11 cellular contexts compared by ENCODE assay signal in the genomic region with DNA sequence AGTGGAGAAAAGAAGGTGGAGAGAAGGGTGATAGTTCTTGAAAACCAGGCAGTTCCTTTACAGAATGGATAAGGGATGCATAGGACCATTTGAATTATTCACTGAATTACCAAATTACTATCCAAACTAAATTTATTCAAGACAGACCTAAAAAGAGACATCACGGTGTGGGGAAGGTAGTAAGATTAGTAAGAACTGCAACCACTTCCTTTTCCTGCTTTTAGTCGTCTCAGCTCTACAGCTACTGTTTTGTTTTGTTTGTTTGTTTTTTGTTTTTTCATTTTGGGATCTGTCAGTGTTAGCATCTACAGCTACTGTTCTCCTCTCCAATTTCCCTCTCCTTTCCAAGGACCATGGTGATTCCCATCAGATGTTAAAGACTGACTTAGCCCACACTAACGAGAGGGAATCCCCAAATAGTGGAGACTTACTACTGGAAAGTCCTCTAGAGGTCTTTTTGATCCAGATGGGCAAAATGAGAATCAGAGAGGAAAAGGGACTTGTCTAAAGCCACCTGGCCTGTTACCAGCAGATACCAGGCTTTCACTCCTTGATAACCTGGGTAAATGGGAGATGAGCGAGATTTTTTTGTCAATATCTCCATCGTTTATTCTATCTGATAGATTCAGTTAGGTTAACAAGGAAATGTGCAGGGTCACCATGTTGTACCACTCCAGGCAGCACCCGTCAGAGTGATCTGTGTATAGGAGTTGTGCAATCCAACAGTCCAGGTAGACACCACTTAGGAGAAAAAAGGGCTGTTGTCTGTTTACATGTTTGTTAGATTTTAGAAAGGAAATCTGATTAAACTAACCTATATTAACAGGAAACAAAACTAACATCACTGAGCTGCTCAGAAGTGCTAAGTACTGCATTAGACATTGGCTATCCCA. TPM values are rescaled to one million over a fixed set of nuclear protein-coding genes. Genes with fewer than 3 reads are reported as not detected.
A peak's percentile ranks its signal among the peaks of the same experiment; 100 is the strongest.
DNase-seq lines count a peak whose midpoint lies in the region; ATAC-seq, FAIRE-seq and TF ChIP-seq lines count a peak whose summit lies in the region.
"Had no signal": no experiment of that assay in that cellular context is flagged by ENCODE, and none has a peak within 500 bp of the region (broad histone marks: within the 10 kb centered on the region; RNA-seq: fewer than 3 reads in every experiment).

No MANE protein-coding gene starts in this region.

- no peaks in the 10 kb centered on the region for H3K9me3 Mint-ChIP-seq in IgD-negative memory B cell

- H3K27me3 ChIP-seq in neutrophil = no peaks in the 10 kb centered on the region
- H3K27me3 ChIP-seq in pancreas = no peaks in the 10 kb centered on the region
- H3K27me3 ChIP-seq: thyroid gland had no signal

- peak overlapping the region; percentile 51 to 91 (median 74) for H3K27ac Mint-ChIP-seq in IgD-negative memory B cell

- TF ChIP-seq CTCF in neutrophil (IDR thresholded peaks at IDR 0.05) (no peak), pancreas (IDR thresholded peaks at IDR 0.05) (no peak)

- DNase-seq in activated CD4-positive, CD25-positive, alpha-beta regulatory T cell (lab: John Stamatoyannopoulos, UW) = no peak
- DNase-seq in midbrain (lab: John Stamatoyannopoulos, UW) (no peak), pancreas (no peak), C1 segment of cervical spinal cord (lab: John Stamatoyannopoulos, UW) (no peak)
- DNase-seq: 8988T; activated effector memory CD4-positive, alpha-beta T cell treated with Interleukin-2 at 50 U/mL for 16 hours; thyroid gland had no signal

- FAIRE-seq in pancreas (lab: Jason Lieb, UNC) = no peak

- H3K36me3 Mint-ChIP-seq in IgD-negative memory B cell = peaks cover 13% of the 10 kb centered on the region

- H3K4me1 Mint-ChIP-seq in IgD-negative memory B cell = peaks cover 37 to 55% (median 42%) of the 10 kb centered on the region in 3 donors

- H3K36me3 ChIP-seq in neutrophil (peaks cover 85% of the 10 kb centered on the region), pancreas (no peaks in the 10 kb centered on the region)
- H3K36me3 ChIP-seq: thyroid gland had no signal

- intact Hi-C loops in pancreas (cut with DNase I) = no loop called here

- H3K27ac ChIP-seq in neutrophil (peak overlapping the region; percentile 86), pancreas (no peak overlapping the region)
- H3K27ac ChIP-seq: thyroid gland had no signal

- WGBS in pancreas, 2 donors = 82 to 90% methylated on average over 6 of the region's 6 CpGs

- H3K27me3 Mint-ChIP-seq in IgD-negative memory B cell = no peaks in the 10 kb centered on the region

- H3K4me3 ChIP-seq in neutrophil (ENCODE audit: low read depth in 1 of 2, low read length in 1 of 2) (peak overlapping the region; percentile 9 to 39), pancreas (no peak overlapping the region)
- H3K4me3 ChIP-seq: thyroid gland had no signal

- ATAC-seq in activated CD4-positive, CD25-positive, alpha-beta regulatory T cell treated with anti-CD3 and anti-CD28 coated beads, Interleukin-2, amount 50 U/mL, for 24 hours = peak; percentile 86 to 87
- ATAC-seq in GM21576 (IDR thresholded peaks at IDR 0.05; ENCODE audit: unreplicated experiment) = peak; percentile 61
- no peak for ATAC-seq in pancreas

- H3K4me3 Mint-ChIP-seq in IgD-negative memory B cell = peak overlapping the region in 3 of 4 donors; percentile 21 to 84 (median 64)

- peaks cover 58 to 70% of the 10 kb centered on the region in 2 experiments for H3K4me1 ChIP-seq in neutrophil (ENCODE audit: control insufficient read depth in 1 of 2, insufficient read depth in 1 of 2, low read depth in 1 of 2, low read length in 1 of 2)
- peaks cover 0 to 5% (median 0%) of the 10 kb centered on the region in 3 donors for H3K4me1 ChIP-seq in pancreas
- H3K4me1 ChIP-seq: thyroid gland had no signal

- H3K9me3 ChIP-seq in neutrophil = no peaks in the 10 kb centered on the region
- H3K9me3 ChIP-seq in pancreas = no peaks in the 10 kb centered on the region
- H3K9me3 ChIP-seq: thyroid gland had no signal

RNA-seq across cellular contexts. Expression of a gene that starts 6.0 kb away (rescaled TPM):
- 468 TPM for polyA plus RNA-seq in IgD-negative memory B cell
- 10 to 100 TPM in 3 of 6 donors, 1 to 10 TPM in 3; 1.3 to 28.3 (median 9.1) TPM for total RNA-seq in pancreas
- 1 to 10 TPM; 8.1 to 8.7 TPM for polyA plus RNA-seq in pancreas

Comparison
In these comparisons a context has a peak if more than half of its experiments do, and no peak if none do; other contexts are left out.
1. ATAC-seq: peak in activated CD4-positive, CD25-positive, alpha-beta regulatory T cell treated with anti-CD3 and anti-CD28 coated beads, Interleukin-2, amount 50 U/mL, for 24 hours (2 of 2) and GM21576 (single experiment); none in pancreas (0 of 4).
2. H3K4me3 ChIP-seq: peak in neutrophil (2 of 2); none in pancreas (0 of 4).
3. RNA of a gene that starts 6.0 kb away (polyA plus RNA-seq): 468 TPM in IgD-negative memory B cell (single experiment); 8.1 to 8.7 TPM in pancreas; every median in the first group is over 10 times any median in the second.